In the genomic region with DNA sequence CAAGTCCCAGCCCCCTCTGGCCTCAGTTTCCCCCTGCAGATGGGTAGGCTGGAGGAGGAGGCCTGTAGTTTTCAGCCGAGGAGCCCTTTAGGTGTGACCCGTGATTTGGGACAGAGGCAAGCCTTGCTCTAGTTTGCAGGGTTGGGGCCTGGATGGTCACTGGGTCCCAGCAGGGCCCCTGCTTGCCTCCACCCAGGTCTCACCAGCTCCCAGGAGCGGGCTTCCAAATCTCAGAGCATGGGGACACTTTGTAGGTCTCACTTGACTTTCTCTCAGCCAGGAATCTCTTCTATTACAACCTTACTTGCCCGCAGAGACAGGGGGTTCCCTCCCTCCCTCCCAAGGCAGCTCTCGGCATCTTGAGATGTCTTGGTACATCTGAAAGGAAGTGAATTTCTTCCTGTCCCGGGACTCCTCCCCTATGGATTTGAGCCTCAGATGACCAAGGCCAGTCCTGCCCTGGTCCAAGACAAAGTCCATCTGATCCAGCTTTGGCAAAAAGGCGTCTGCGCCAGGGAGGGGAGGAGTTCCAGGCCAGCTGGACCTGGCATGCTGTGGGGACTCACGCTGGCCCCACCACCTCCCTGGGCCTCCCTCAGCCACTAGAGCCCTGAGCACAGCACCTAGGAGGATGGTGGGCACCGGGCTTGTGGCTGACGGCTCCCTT, we compare ENCODE assay signal across 17 cellular contexts. TPM values are rescaled to one million over a fixed set of nuclear protein-coding genes. Genes with fewer than 3 reads are reported as not detected.
DNase-seq lines count a peak whose midpoint lies in the region; ATAC-seq and TF ChIP-seq lines count a peak whose summit lies in the region.
"Had no signal": no experiment of that assay in that cellular context is flagged by ENCODE, and none has a peak within 500 bp of the region (broad histone marks: within the 10 kb centered on the region; RNA-seq: fewer than 3 reads in every experiment).

No MANE protein-coding gene starts in this region.

- no peaks in the 10 kb centered on the region for H3K36me3 ChIP-seq in BE2C
- H3K36me3 ChIP-seq in RWPE2 (ENCODE audit: low read depth): peaks cover 95% of the 10 kb centered on the region
- peaks cover 18 to 31% of the 10 kb centered on the region in 2 donors for H3K36me3 ChIP-seq in neuronal stem cell (replicated peaks in 1 of 2; ENCODE audit: control insufficient read depth in 2 of 2, insufficient read depth in 2 of 2, low read length in 2 of 2)

- H4K8ac ChIP-seq in neuronal stem cell (ENCODE audit: low read depth, low read length): no peak overlapping the region

- H3K9ac ChIP-seq in neuronal stem cell (ENCODE audit: low read depth, low read length, poor library complexity): peak overlapping the region; percentile 64
- H3K9ac ChIP-seq: parathyroid adenoma had no signal

- DNase-seq in BE2C (peak; percentile 7), RWPE2 (ENCODE audit: low spot score) (no peak), left lobe of liver (ENCODE audit: low spot score) (peak; percentile 84), neuronal stem cell (ENCODE audit: low spot score) (no peak), NCI-H1105 treated with DMSO at 0.1 percent for 48 hours (lab: John Stamatoyannopoulos, UW) (no peak)
- no peak for DNase-seq in effector CD8-positive, alpha-beta T cell (lab: John Stamatoyannopoulos, UW)
- DNase-seq: activated CD4-positive, alpha-beta T cell treated with anti-CD3 and anti-CD28 coated beads for 4 hours; activated CD8-positive, alpha-beta memory T cell treated with anti-CD3 and anti-CD28 coated beads, Interleukin-2, amount 10 ng/mL, durations not matched to agents 7 days and 5 days; DMS153; foreskin melanocyte; NCI-H187; NCI-H748 treated with DMSO at 0.1 percent for 48 hours had no signal

- WGBS in neuronal stem cell (ENCODE audit: extremely low coverage in 2 of 2, insufficient read length in 2 of 2, insufficient replicate concordance in 1 of 2), 2 donors: no CpG with 5 or more reads among the region's 11 CpGs

- H3K27me3 ChIP-seq in BE2C (no peaks in the 10 kb centered on the region), RWPE2 (ENCODE audit: insufficient read depth, poor library complexity, severe bottlenecking) (no peaks in the 10 kb centered on the region), neuronal stem cell (ENCODE audit: control insufficient read depth in 3 of 3, insufficient read depth in 3 of 3, low read depth in 1 of 3, low read length in 3 of 3) (no peaks in the 10 kb centered on the region)
- H3K27me3 ChIP-seq: suprapubic skin had no signal

- H3K14ac ChIP-seq in neuronal stem cell (ENCODE audit: low read length): peak overlapping the region; percentile 59

- H3K18ac ChIP-seq in neuronal stem cell (ENCODE audit: low read length): peak overlapping the region; percentile 92

- peaks cover 18% of the 10 kb centered on the region for H3K4me1 ChIP-seq in BE2C
- peaks cover 14% of the 10 kb centered on the region for H3K4me1 ChIP-seq in RWPE2 (ENCODE audit: insufficient read depth, poor library complexity, severe bottlenecking)
- H3K4me1 ChIP-seq in neuronal stem cell (ENCODE audit: control insufficient read depth in 2 of 2, insufficient read depth in 1 of 2, low read depth in 1 of 2, low read length in 2 of 2): peaks cover 38 to 49% of the 10 kb centered on the region in 2 donors
- H3K4me1 ChIP-seq: parathyroid adenoma had no signal

- H3K27ac ChIP-seq in RWPE2 (ENCODE audit: poor library complexity, severe bottlenecking) (peak overlapping the region; percentile 50), neuronal stem cell (replicated peaks; ENCODE audit: low read length) (peak overlapping the region; percentile 96)
- H3K27ac ChIP-seq: parathyroid adenoma, suprapubic skin had no signal

- peak overlapping the region; percentile 82 for H2BK15ac ChIP-seq in neuronal stem cell (ENCODE audit: low read length)

- peak overlapping the region; percentile 37 for H2BK120ac ChIP-seq in neuronal stem cell (ENCODE audit: low read depth, low read length)

- H3K9me3 ChIP-seq in BE2C: no peaks in the 10 kb centered on the region
- H3K9me3 ChIP-seq in RWPE2 (ENCODE audit: severe bottlenecking): no peaks in the 10 kb centered on the region
- no peaks in the 10 kb centered on the region for H3K9me3 ChIP-seq in neuronal stem cell (replicated peaks in 1 of 2; ENCODE audit: control insufficient read depth in 2 of 2, insufficient read depth in 1 of 2, low read depth in 1 of 2, low read length in 2 of 2)
- H3K9me3 ChIP-seq: suprapubic skin had no signal

- TF ChIP-seq CTCF in BE2C (IDR thresholded peaks at IDR 0.05; ENCODE audit: low read depth, low read length) (no peak), RWPE2 (IDR thresholded peaks at IDR 0.05; ENCODE audit: poor library complexity, severe bottlenecking) (no peak)

- H3K4me2 ChIP-seq in neuronal stem cell (ENCODE audit: insufficient read depth, low read length, poor library complexity, severe bottlenecking): no peak overlapping the region

- H2BK12ac ChIP-seq in neuronal stem cell (ENCODE audit: low read length): peak overlapping the region; percentile 91

- H2BK5ac ChIP-seq in neuronal stem cell (ENCODE audit: low read length): peak overlapping the region; percentile 72

- H3K23ac ChIP-seq in neuronal stem cell (ENCODE audit: low read depth, low read length, poor library complexity): peak overlapping the region; percentile 40

- no peak overlapping the region for H2AFZ ChIP-seq in neuronal stem cell (ENCODE audit: low read length)
- H2AFZ ChIP-seq: parathyroid adenoma had no signal

- peak overlapping the region; percentile 28 for H3K4ac ChIP-seq in neuronal stem cell (ENCODE audit: low read length)

- no peak; the same call in 2 of the 3 replicates for ATAC-seq in RWPE2 (ENCODE audit: low read depth)
- ATAC-seq in left lobe of liver: peak; percentile 89
- ATAC-seq in HG03439 (IDR thresholded peaks at IDR 0.05; ENCODE audit: unreplicated experiment): no peak
- no peak for ATAC-seq in HG02938 (IDR thresholded peaks at IDR 0.05; ENCODE audit: unreplicated experiment)
- ATAC-seq: activated CD8-positive, alpha-beta memory T cell treated with anti-CD3 and anti-CD28 coated beads, Interleukin-2, amount 10 ng/mL, durations not matched to agents 7 days and 5 days; CD8-positive, alpha-beta T cell had no signal

- peak overlapping the region; percentile 81 for H4K91ac ChIP-seq in neuronal stem cell (ENCODE audit: low read depth, low read length, poor library complexity)

- peak overlapping the region; percentile 100 for H2AK5ac ChIP-seq in neuronal stem cell (ENCODE audit: low read depth, low read length)

- no peak overlapping the region for H3K4me3 ChIP-seq in BE2C (ENCODE audit: low read depth, low read length)
- no peak overlapping the region for H3K4me3 ChIP-seq in RWPE2 (ENCODE audit: severe bottlenecking)
- no peak overlapping the region for H3K4me3 ChIP-seq in neuronal stem cell (ENCODE audit: low read length in 2 of 2)
- H3K4me3 ChIP-seq: suprapubic skin had no signal

- H3K79me1 ChIP-seq in neuronal stem cell (ENCODE audit: low read depth, low read length): peaks cover 10% of the 10 kb centered on the region

RNA-seq across cellular contexts. Expression of a gene that starts 47.4 kb away (rescaled TPM):
- 12.5 TPM for polyA plus RNA-seq in BE2C (2012; ENCODE audit: insufficient read depth, insufficient read length, low read depth)
- 9.6 TPM for total RNA-seq in left lobe of liver
- polyA plus RNA-seq in neuronal stem cell (2013, experiment 1 of 2): 32.2 TPM
- 33.5 TPM for polyA plus RNA-seq in neuronal stem cell (2013, experiment 2 of 2)

Comparison
In these comparisons a context has a peak if more than half of its experiments do, and no peak if none do; other contexts are left out.
1. DNase-seq: peak in BE2C (single experiment) and left lobe of liver (single experiment); none in RWPE2 (single experiment), neuronal stem cell (single experiment), NCI-H1105 treated with DMSO at 0.1 percent for 48 hours (single experiment) and effector CD8-positive, alpha-beta T cell (single experiment).